ENCODE assay signal across 8 cellular contexts in genomic region chr10:3784510-3785250, GRCh38. TPM values are rescaled to one million over a fixed set of nuclear protein-coding genes. Genes with fewer than 3 reads are reported as not detected.
DNase-seq lines count a peak whose midpoint lies in the region; ATAC-seq and TF ChIP-seq lines count a peak whose summit lies in the region.

Gene KLF6, minus strand, starts transcription at chr10:3785209. Its CDS starts 195 bp downstream, at chr10:3785014.

- H3K36me3 Mint-ChIP-seq in activated naive CD8-positive, alpha-beta T cell, result peaks cover 25% of the 10 kb centered on the region

- H3K4me3 Mint-ChIP-seq in activated naive CD8-positive, alpha-beta T cell, result peak within 1 kb of the TSS; percentile 99

- H3K27ac ChIP-seq in parathyroid adenoma, result peak within 1 kb of the TSS; percentile 99

- H3K27ac Mint-ChIP-seq in activated naive CD8-positive, alpha-beta T cell, result peak within 1 kb of the TSS; percentile 99

- intact Hi-C loops in cardiac septum (cut with DNase I), result loop anchor here (1.0 to 10.0 kb wide), 7 partner anchors 128 to 878 kb away; no protein-coding TSS in a partner anchor

- H3K79me2 ChIP-seq in parathyroid adenoma, result peaks cover 4% of the 10 kb centered on the region

- peak; percentile 1 for ATAC-seq in GM21367 (IDR thresholded peaks at IDR 0.05; ENCODE audit: unreplicated experiment)

- no peaks in the 10 kb centered on the region for H3K27me3 Mint-ChIP-seq in activated naive CD8-positive, alpha-beta T cell

- H3K9me3 ChIP-seq in parathyroid adenoma (ENCODE audit: control insufficient read depth, low read length), result no peaks in the 10 kb centered on the region

- no peak for TF ChIP-seq CTCF in parathyroid adenoma (IDR thresholded peaks at IDR 0.05)

- peak within 1 kb of the TSS; percentile 82 for H3K4me3 ChIP-seq in Jurkat, Clone E6-1 (ENCODE audit: low read length)
- peak within 1 kb of the TSS; percentile 93 for H3K4me3 ChIP-seq in parathyroid adenoma (ENCODE audit: low read depth, low read length)

- peak within 1 kb of the TSS; percentile 99 for H3K9ac ChIP-seq in parathyroid adenoma

- peak within 1 kb of the TSS; percentile 84 for H2AFZ ChIP-seq in parathyroid adenoma

- H3K4me1 Mint-ChIP-seq in activated naive CD8-positive, alpha-beta T cell (ENCODE audit: low read depth), result peaks cover 47% of the 10 kb centered on the region

- H3K4me1 ChIP-seq in parathyroid adenoma, result no peaks in the 10 kb centered on the region

- no peaks in the 10 kb centered on the region for H3K36me3 ChIP-seq in parathyroid adenoma (ENCODE audit: control insufficient read depth, insufficient read depth, low read length)

- DNase-seq in D341Med (ENCODE audit: low spot score) (peak; percentile 53), cardiac septum (ENCODE audit: low spot score) (peak; percentile 83), foreskin melanocyte (no peak), cerebellar nuclear complex (lab: John Stamatoyannopoulos, UW) (no peak)
- no peak for DNase-seq in Jurkat, Clone E6-1 (ENCODE audit: low read depth, low spot score)

- peaks cover under 1% of the 10 kb centered on the region for H3K9me3 Mint-ChIP-seq in activated naive CD8-positive, alpha-beta T cell (ENCODE audit: low read depth)

- H3K27me3 ChIP-seq in parathyroid adenoma (ENCODE audit: control insufficient read depth, insufficient read depth, low read length), result no peaks in the 10 kb centered on the region

- H3K4me2 ChIP-seq in parathyroid adenoma (ENCODE audit: low read length), result peak within 1 kb of the TSS; percentile 99

RNA-seq across cellular contexts. Expression of gene KLF6, which starts in this region (rescaled TPM):
- 11.3 TPM for polyA plus RNA-seq in Jurkat, Clone E6-1 (2012; ENCODE audit: insufficient read depth, insufficient read length)
- total RNA-seq in cardiac septum, result 83.1 TPM

Comparison
In these comparisons a context has a peak if more than half of its experiments do, and no peak if none do; other contexts are left out.
1. DNase-seq: peak in D341Med (single experiment) and cardiac septum (single experiment); none in Jurkat, Clone E6-1 (single experiment), foreskin melanocyte (single experiment) and cerebellar nuclear complex (0 of 2).